12 cellular contexts compared by ENCODE assay signal in the genomic region with DNA sequence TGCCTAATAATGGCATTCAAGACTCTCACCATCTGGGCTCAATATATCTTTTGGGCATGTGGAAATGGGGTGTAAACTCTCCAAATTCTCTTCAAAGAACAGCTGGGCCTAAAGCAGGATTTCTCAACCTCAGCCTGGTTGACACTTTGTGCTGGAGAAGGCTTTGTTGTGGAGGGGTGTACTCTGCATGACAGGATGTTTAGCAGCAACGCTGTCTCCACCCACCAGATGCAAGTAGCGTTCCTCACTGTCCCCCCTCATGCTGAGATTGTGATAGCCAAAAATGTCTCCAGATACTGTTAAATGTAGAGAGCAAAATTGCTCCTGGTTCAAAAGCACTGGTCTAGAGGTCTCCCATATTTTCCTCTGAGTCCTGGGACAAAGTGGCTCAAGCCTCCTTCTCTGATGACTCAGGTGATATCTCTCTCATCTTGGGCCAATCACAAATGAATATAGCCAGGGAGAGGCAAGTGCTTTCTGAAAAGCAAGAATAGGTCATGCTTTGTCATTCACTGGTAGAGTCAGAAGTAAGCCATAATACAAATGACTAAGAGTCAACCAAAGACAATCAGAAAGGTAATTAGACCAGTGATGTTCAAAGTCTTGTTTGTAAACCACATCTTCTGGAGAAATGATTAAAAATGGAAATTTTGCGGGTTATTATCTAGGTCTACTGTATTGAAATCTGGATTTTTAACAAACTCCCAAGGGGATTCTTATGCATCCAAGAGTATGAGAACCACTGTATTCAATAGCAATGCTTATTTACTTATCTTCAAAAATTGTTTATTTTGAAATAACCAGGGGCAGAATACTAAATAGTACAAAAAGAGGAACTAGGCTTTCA.
A peak's percentile ranks its signal among the peaks of the same experiment; 100 is the strongest.
DNase-seq lines count a peak whose midpoint lies in the region; ATAC-seq and FAIRE-seq lines count a peak whose summit lies in the region.
"Had no signal": no experiment of that assay in that cellular context is flagged by ENCODE, and none has a peak within 500 bp of the region (broad histone marks: within the 10 kb centered on the region; RNA-seq: fewer than 3 reads in every experiment).

No MANE protein-coding gene starts in this region.

- no peaks in the 10 kb centered on the region for H3K4me1 ChIP-seq in small intestine (ENCODE audit: control insufficient read depth in 2 of 2, insufficient read depth in 1 of 2, low read depth in 1 of 2, low read length in 1 of 2)

- H3K36me3 Mint-ChIP-seq in activated naive CD4-positive, alpha-beta T cell treated with anti-CD3 and anti-CD28 coated beads, Interleukin-2, amount 50 U/mL, for 24 hours: no peaks in the 10 kb centered on the region

- H3K27me3 ChIP-seq in small intestine (ENCODE audit: control insufficient read depth in 2 of 2, insufficient read depth in 2 of 2, low read length in 2 of 2): no peaks in the 10 kb centered on the region

- H3K27ac Mint-ChIP-seq in activated naive CD4-positive, alpha-beta T cell treated with anti-CD3 and anti-CD28 coated beads, Interleukin-2, amount 50 U/mL, for 24 hours: peak overlapping the region; percentile 85
- H3K27ac Mint-ChIP-seq: nephron progenitor cell had no signal

- peaks cover 53% of the 10 kb centered on the region for H3K4me1 Mint-ChIP-seq in activated naive CD4-positive, alpha-beta T cell treated with anti-CD3 and anti-CD28 coated beads, Interleukin-2, amount 50 U/mL, for 24 hours
- H3K4me1 Mint-ChIP-seq: nephron progenitor cell had no signal

- peak overlapping the region; percentile 40 for H3K4me3 Mint-ChIP-seq in activated naive CD4-positive, alpha-beta T cell treated with anti-CD3 and anti-CD28 coated beads, Interleukin-2, amount 50 U/mL, for 24 hours
- H3K4me3 Mint-ChIP-seq: nephron progenitor cell had no signal

- in situ Hi-C loops in ACHN (cut with HindIII; ENCODE audit: low pct_ligation_motif_present, low pct_unique_long_range_greater_than_20kb, low sequenced_read_pairs): no loop called here

- no peaks in the 10 kb centered on the region for H3K9me3 Mint-ChIP-seq in activated naive CD4-positive, alpha-beta T cell treated with anti-CD3 and anti-CD28 coated beads, Interleukin-2, amount 50 U/mL, for 24 hours
- H3K9me3 Mint-ChIP-seq: nephron progenitor cell had no signal

- H3K36me3 ChIP-seq in small intestine (ENCODE audit: control insufficient read depth in 2 of 2, insufficient read depth in 2 of 2, low read length in 2 of 2): no peaks in the 10 kb centered on the region

- WGBS in small intestine, 3 donors: 66 to 90% (median 76%) methylated on average over 3 of the region's 3 CpGs

- FAIRE-seq in small intestine (lab: Jason Lieb, UNC): no peak

- no peak overlapping the region for H3K27ac ChIP-seq in small intestine (ENCODE audit: low read depth in 1 of 2, low read length in 1 of 2)

- H3K27me3 Mint-ChIP-seq in activated naive CD4-positive, alpha-beta T cell treated with anti-CD3 and anti-CD28 coated beads, Interleukin-2, amount 50 U/mL, for 24 hours: no peaks in the 10 kb centered on the region

- peak; percentile 48 for ATAC-seq in GM19351 (IDR thresholded peaks at IDR 0.05; ENCODE audit: unreplicated experiment)
- ATAC-seq in GM18520 (IDR thresholded peaks at IDR 0.05; ENCODE audit: unreplicated experiment): no peak

- DNase-seq in T-helper 1 cell (peak in 3 of 5 donors; percentile 22 to 54 (median 32)), small intestine (peak; percentile 2), GM03348 (ENCODE audit: low spot score) (no peak), ACHN (no peak)
- DNase-seq in NK-92 treated with Interleukin-12 subunit alpha and Interleukin-12 subunit beta, amount 100 ng/mL, for 24 hours (lab: John Stamatoyannopoulos, UW): no peak
- DNase-seq: amygdala, glutamatergic neuron, NCI-H524, nephron progenitor cell had no signal

- H3K9me3 ChIP-seq in small intestine (ENCODE audit: control insufficient read depth, low read depth): no peaks in the 10 kb centered on the region

- H3K4me3 ChIP-seq in small intestine (ENCODE audit: low read depth in 1 of 2, low read length in 2 of 2): no peak overlapping the region

Comparison
In these comparisons a context has a peak if more than half of its experiments do, and no peak if none do; other contexts are left out.
1. DNase-seq: peak in T-helper 1 cell (3 of 5) and small intestine (single experiment); none in GM03348 (single experiment), ACHN (single experiment) and NK-92 treated with Interleukin-12 subunit alpha and Interleukin-12 subunit beta, amount 100 ng/mL, for 24 hours (single experiment).